In genomic region chr2:1004398-1004797, GRCh38 we compare ENCODE assay signal across 18 cellular contexts. TPM values are rescaled to one million over a fixed set of nuclear protein-coding genes. Genes with fewer than 3 reads are reported as not detected.
DNase-seq lines count a peak whose midpoint lies in the region; ATAC-seq lines count a peak whose summit lies in the region.
"Had no signal": no experiment of that assay in that cellular context is flagged by ENCODE, and none has a peak within 500 bp of the region (broad histone marks: within the 10 kb centered on the region; RNA-seq: fewer than 3 reads in every experiment).

No MANE protein-coding gene starts in this region.

- no peak overlapping the region for H3K27ac Mint-ChIP-seq in stimulated activated naive CD8-positive, alpha-beta T cell treated with anti-CD3 and anti-CD28 coated beads, Interleukin-15, amount 100 ng/mL, for 72 hours
- H3K27ac Mint-ChIP-seq: CD4-positive, alpha-beta memory T cell had no signal

- no peak overlapping the region for H3K4me3 Mint-ChIP-seq in stimulated activated naive CD8-positive, alpha-beta T cell treated with anti-CD3 and anti-CD28 coated beads, Interleukin-15, amount 100 ng/mL, for 72 hours
- H3K4me3 Mint-ChIP-seq: CD4-positive, alpha-beta memory T cell had no signal

- DNase-seq in DMS 273 (lab: John Stamatoyannopoulos, UW; ENCODE audit: unreplicated experiment) (peak; percentile 65), DMS 273 treated with DMSO at 0.1 percent for 48 hours (lab: John Stamatoyannopoulos, UW) (no peak), RPMI7951 (ENCODE audit: low read depth) (peak; percentile 28)
- DNase-seq in stimulated activated naive CD8-positive, alpha-beta T cell treated with anti-CD3 and anti-CD28 coated beads, Interleukin-15, amount 100 ng/mL, for 72 hours: peak in 1 of 2 donors; percentile 34
- DNase-seq in stimulated activated naive CD8-positive, alpha-beta T cell treated with anti-CD3 and anti-CD28 coated beads, Interleukin-15, Interleukin-2, amounts not matched to agents 100 U/mL and 50 U/mL, for 24 hours: no peak
- no peak for DNase-seq in stimulated activated naive CD4-positive, alpha-beta T cell treated with Interleukin-2 at 50 U/mL for 16 hours (lab: John Stamatoyannopoulos, UW)
- DNase-seq in activated CD4-positive, alpha-beta T cell treated with anti-CD3 and anti-CD28 coated beads, Interleukin-2, amount 50 U/mL, for 48 hours: no peak
- DNase-seq: CD4-positive, alpha-beta memory T cell; H7; IMR-90; NCI-H1417 treated with DMSO at 0.1 percent for 48 hours; NCI-H1930; NCI-H226; NCI-H526 treated with DMSO at 0.1 percent for 48 hours; PC-9 had no signal

- no peaks in the 10 kb centered on the region for H3K4me1 Mint-ChIP-seq in stimulated activated naive CD8-positive, alpha-beta T cell treated with anti-CD3 and anti-CD28 coated beads, Interleukin-15, amount 100 ng/mL, for 72 hours
- H3K4me1 Mint-ChIP-seq: CD4-positive, alpha-beta memory T cell had no signal

- no peaks in the 10 kb centered on the region for H3K9me3 Mint-ChIP-seq in stimulated activated naive CD8-positive, alpha-beta T cell treated with anti-CD3 and anti-CD28 coated beads, Interleukin-15, amount 100 ng/mL, for 72 hours

- no peaks in the 10 kb centered on the region for H3K27me3 Mint-ChIP-seq in stimulated activated naive CD8-positive, alpha-beta T cell treated with anti-CD3 and anti-CD28 coated beads, Interleukin-15, amount 100 ng/mL, for 72 hours

- peak; percentile 80 for ATAC-seq in stimulated activated naive CD8-positive, alpha-beta T cell treated with anti-CD3 and anti-CD28 coated beads, Interleukin-15, amount 100 ng/mL, for 72 hours
- no peak for ATAC-seq in stimulated activated naive CD8-positive, alpha-beta T cell treated with anti-CD3 and anti-CD28 coated beads, Interleukin-15, Interleukin-2, amounts not matched to agents 100 U/mL and 50 U/mL, for 24 hours
- no peak for ATAC-seq in HG02884 (IDR thresholded peaks at IDR 0.05; ENCODE audit: unreplicated experiment)

RNA-seq across cellular contexts. Expression of gene SNTG2, which starts 53.7 kb away (rescaled TPM):
- not detected in 2 replicates for total RNA-seq in RPMI7951 (2014; rRNA removed; shearing (Covaris generic))
- total RNA-seq: HT1080, LHCN-M2, PC-9 had no signal

Comparison
In these comparisons a context has a peak if more than half of its experiments do, and no peak if none do; other contexts are left out.
1. DNase-seq: peak in DMS 273 (single experiment) and RPMI7951 (single experiment); none in DMS 273 treated with DMSO at 0.1 percent for 48 hours (single experiment), stimulated activated naive CD8-positive, alpha-beta T cell treated with anti-CD3 and anti-CD28 coated beads, Interleukin-15, Interleukin-2, amounts not matched to agents 100 U/mL and 50 U/mL, for 24 hours (single experiment), stimulated activated naive CD4-positive, alpha-beta T cell treated with Interleukin-2 at 50 U/mL for 16 hours (single experiment) and activated CD4-positive, alpha-beta T cell treated with anti-CD3 and anti-CD28 coated beads, Interleukin-2, amount 50 U/mL, for 48 hours (0 of 2).